8 cellular contexts compared by ENCODE assay signal in genomic region chr18:6056171-6056932, GRCh38.
DNase-seq lines count a peak whose midpoint lies in the region; ATAC-seq, FAIRE-seq and TF ChIP-seq lines count a peak whose summit lies in the region.

No MANE protein-coding gene starts in this region.

- CTCF ChIA-PET in HEK293 (lab: Yijun Ruan, JAX), result interaction anchor here (0.5 kb wide), 1 partner anchor 283 kb away, joined by 3 read pairs; no protein-coding TSS in a partner anchor

- no peaks in the 10 kb centered on the region for H3K27me3 Mint-ChIP-seq in activated T-cell treated with anti-CD3 and anti-CD28 coated beads, Interleukin-2, amount 50 U/mL, for 24 hours

- peak overlapping the region; percentile 5; the same call in 1 of the 2 replicates for H3K27ac ChIP-seq in HEK293 (ENCODE audit: extremely low read depth, low read depth, low read length)
- no peak overlapping the region for H3K27ac ChIP-seq in SK-N-MC
- H3K27ac ChIP-seq in left lung, result peak overlapping the region in 1 of 2 donors; percentile 45

- H3K9me3 ChIP-seq in HEK293 (ENCODE audit: control insufficient read depth, insufficient read depth, low read depth, low read length) (no peaks in the 10 kb centered on the region), SK-N-MC (ENCODE audit: low read depth, low read length) (no peaks in the 10 kb centered on the region), left lung (no peaks in the 10 kb centered on the region)

- FAIRE-seq in GM19239 (lab: Jason Lieb, UNC), result no peak

- no peaks in the 10 kb centered on the region for H3K27me3 ChIP-seq in left lung

- no peak for TF ChIP-seq CTCF in HEK293 (tag by site-specific recombination; IDR thresholded peaks at IDR 0.05)
- TF ChIP-seq CTCF in left lung (IDR thresholded peaks at IDR 0.05), result no peak

- peak; percentile 42 for ATAC-seq in left lung

- no peak overlapping the region for H3K4me3 Mint-ChIP-seq in activated T-cell treated with anti-CD3 and anti-CD28 coated beads, Interleukin-2, amount 50 U/mL, for 24 hours

- peaks cover 23% of the 10 kb centered on the region for H3K4me1 ChIP-seq in HEK293 (ENCODE audit: control insufficient read depth, insufficient read depth, low read length)
- H3K4me1 ChIP-seq in left lung, result no peaks in the 10 kb centered on the region

- H3K9me3 Mint-ChIP-seq in activated T-cell treated with anti-CD3 and anti-CD28 coated beads, Interleukin-2, amount 50 U/mL, for 24 hours, result no peaks in the 10 kb centered on the region

- no peak overlapping the region for H3K4me3 ChIP-seq in HEK293 (ENCODE audit: low read depth, low read length)
- no peak overlapping the region for H3K4me3 ChIP-seq in SK-N-MC
- no peak overlapping the region for H3K4me3 ChIP-seq in left lung

- POLR2A ChIA-PET in HEK293 (lab: Yijun Ruan, JAX), result no interaction called here

- DNase-seq in EH (ENCODE audit: low read depth) (peak; percentile 79), SK-N-MC (ENCODE audit: low read depth, low spot score) (no peak), left lung (no peak), HUDEP-2 (lab: John Stamatoyannopoulos, UW; ENCODE audit: unreplicated experiment in 76 of 76) (no peak), GM19239 (ENCODE audit: insufficient read length, low spot score) (no peak), activated gamma-delta T cell treated with Interleukin-2 at 50 U/mL for 16 hours (no peak)
- no peak for DNase-seq in activated T-cell treated with anti-CD3 and anti-CD28 coated beads, Interleukin-2, amount 50 U/mL, for 24 hours

- H3K9ac ChIP-seq in SK-N-MC (ENCODE audit: insufficient read length), result peak overlapping the region; percentile 41

- H3K36me3 ChIP-seq in HEK293 (ENCODE audit: control insufficient read depth in 2 of 2, insufficient read depth in 1 of 2, low read length in 2 of 2) (no peaks in the 10 kb centered on the region), SK-N-MC (ENCODE audit: insufficient read depth, low read length) (no peaks in the 10 kb centered on the region), left lung (no peaks in the 10 kb centered on the region)

- intact Hi-C loops in left lung (cut with DNase I), result no loop called here

- no peak overlapping the region for H3K27ac Mint-ChIP-seq in activated T-cell treated with anti-CD3 and anti-CD28 coated beads, Interleukin-2, amount 50 U/mL, for 24 hours

- no peaks in the 10 kb centered on the region for H3K36me3 Mint-ChIP-seq in activated T-cell treated with anti-CD3 and anti-CD28 coated beads, Interleukin-2, amount 50 U/mL, for 24 hours (ENCODE audit: low read depth)

- H3K4me1 Mint-ChIP-seq in activated T-cell treated with anti-CD3 and anti-CD28 coated beads, Interleukin-2, amount 50 U/mL, for 24 hours (ENCODE audit: low read depth), result peaks cover 12% of the 10 kb centered on the region

TF ChIP-seq in HEK293, 187 proteins besides CTCF, POLR2A, EP300 and RAD21:
- TF ChIP-seq, protein P1, sequence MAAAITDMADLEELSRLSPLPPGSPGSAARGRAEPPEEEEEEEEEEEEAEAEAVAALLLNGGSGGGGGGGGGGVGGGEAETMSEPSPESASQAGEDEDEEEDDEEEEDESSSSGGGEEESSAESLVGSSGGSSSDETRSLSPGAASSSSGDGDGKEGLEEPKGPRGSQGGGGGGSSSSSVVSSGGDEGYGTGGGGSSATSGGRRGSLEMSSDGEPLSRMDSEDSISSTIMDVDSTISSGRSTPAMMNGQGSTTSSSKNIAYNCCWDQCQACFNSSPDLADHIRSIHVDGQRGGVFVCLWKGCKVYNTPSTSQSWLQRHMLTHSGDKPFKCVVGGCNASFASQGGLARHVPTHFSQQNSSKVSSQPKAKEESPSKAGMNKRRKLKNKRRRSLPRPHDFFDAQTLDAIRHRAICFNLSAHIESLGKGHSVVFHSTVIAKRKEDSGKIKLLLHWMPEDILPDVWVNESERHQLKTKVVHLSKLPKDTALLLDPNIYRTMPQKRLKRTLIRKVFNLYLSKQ (tag by site-specific recombination; IDR thresholded peaks at IDR 0.05; ENCODE audit: borderline replicate concordance), result no peak
- peak; percentile 47 for TF ChIP-seq GLIS1 (tag by site-specific recombination; IDR thresholded peaks at IDR 0.05)
